Comparison of ENCODE assay signal across 18 cellular contexts in genomic region chr9:27430754-27431540, GRCh38.
A peak's percentile ranks its signal among the peaks of the same experiment; 100 is the strongest.
DNase-seq lines count a peak whose midpoint lies in the region; ATAC-seq and TF ChIP-seq lines count a peak whose summit lies in the region.
"Had no signal": no experiment of that assay in that cellular context is flagged by ENCODE, and none has a peak within 500 bp of the region (broad histone marks: within the 10 kb centered on the region; RNA-seq: fewer than 3 reads in every experiment).

No MANE protein-coding gene starts in this region.

- H3K4me3 ChIP-seq in breast epithelium, result no peak overlapping the region
- no peak overlapping the region for H3K4me3 ChIP-seq in gastroesophageal sphincter
- no peak overlapping the region for H3K4me3 ChIP-seq in prostate gland
- no peak overlapping the region for H3K4me3 ChIP-seq in vagina
- H3K4me3 ChIP-seq: K562, lung had no signal

- TF ChIP-seq CTCF in breast epithelium (IDR thresholded peaks at IDR 0.05) (no peak), MCF 10A (IDR thresholded peaks at IDR 0.05; ENCODE audit: unreplicated experiment) (no peak), gastroesophageal sphincter (IDR thresholded peaks at IDR 0.05) (no peak), prostate gland (IDR thresholded peaks at IDR 0.05) (no peak), vagina (IDR thresholded peaks at IDR 0.05) (no peak)

- H3K36me3 Mint-ChIP-seq in MCF 10A (ENCODE audit: insufficient read depth, unreplicated experiment), result no peaks in the 10 kb centered on the region
- no peaks in the 10 kb centered on the region for H3K36me3 Mint-ChIP-seq in T-helper 17 cell (ENCODE audit: low read depth)

- H3K36me3 ChIP-seq in breast epithelium, result no peaks in the 10 kb centered on the region
- no peaks in the 10 kb centered on the region for H3K36me3 ChIP-seq in gastroesophageal sphincter
- H3K36me3 ChIP-seq in prostate gland, result no peaks in the 10 kb centered on the region
- H3K36me3 ChIP-seq in vagina, result no peaks in the 10 kb centered on the region

- CTCF ChIA-PET in MCF 10A (lab: Yijun Ruan, JAX), result interaction anchor here (0.6 to 1.6 kb wide), 3 partner anchors 30 to 1586 kb away, joined by 3 to 8 read pairs (median 3); partner anchors contain the start of gene MOB3B

- intact Hi-C loops in breast epithelium (cut with DNase I; ENCODE audit: low total_unique reads) (no loop called here), MCF 10A (cut with micrococcal nuclease) (no loop called here), prostate gland (cut with DNase I) (no loop called here), vagina (cut with DNase I) (no loop called here)

- H3K27me3 ChIP-seq in breast epithelium, result no peaks in the 10 kb centered on the region
- no peaks in the 10 kb centered on the region for H3K27me3 ChIP-seq in gastroesophageal sphincter
- H3K27me3 ChIP-seq in prostate gland (replicated peaks; ENCODE audit: insufficient read depth), result no peaks in the 10 kb centered on the region
- H3K27me3 ChIP-seq in vagina, result no peaks in the 10 kb centered on the region

- no peaks in the 10 kb centered on the region for H3K27me3 Mint-ChIP-seq in MCF 10A (ENCODE audit: insufficient read depth, unreplicated experiment)
- peaks cover 5% of the 10 kb centered on the region for H3K27me3 Mint-ChIP-seq in T-helper 17 cell

- no peak for TF ChIP-seq EP300 in gastroesophageal sphincter (IDR thresholded peaks at IDR 0.05)

- no TSS peak for BruUV-seq in MCF 10A (replicated peaks; lab: Mats Ljungman, UMichigan)

- 66 to 74% methylated on average over 5 of the region's 5 CpGs for WGBS in gastroesophageal sphincter (ENCODE audit: low coverage in 1 of 2), 2 donors
- 27% methylated on average over 5 of the region's 5 CpGs for WGBS in prostate gland

- DNase-seq in breast epithelium (ENCODE audit: low spot score in 2 of 2) (no peak), MCF 10A (ENCODE audit: unreplicated experiment) (no peak), prostate gland (ENCODE audit: low spot score) (no peak), vagina (ENCODE audit: extremely low spot score in 2 of 2) (no peak), HuH-7 (ENCODE audit: low spot score) (no peak), G401 (ENCODE audit: low spot score) (no peak), T-helper 17 cell (no peak)
- DNase-seq: activated CD4-positive, CD25-positive, alpha-beta regulatory T cell; activated naive CD4-positive, alpha-beta T cell; HFFc6; NCI-H1105; NCI-H446; RPMI8226; stimulated activated naive CD4-positive, alpha-beta T cell had no signal

- no peak overlapping the region for H3K27ac Mint-ChIP-seq in MCF 10A (ENCODE audit: low read depth, unreplicated experiment)
- H3K27ac Mint-ChIP-seq in T-helper 17 cell, result no peak overlapping the region
- H3K27ac Mint-ChIP-seq: HFFc6; T-helper 1 cell treated with Interleukin-12 subunit alpha and Interleukin-12 subunit beta and Interleukin-4 antibody, amounts not matched to agents 30 μg/mL and 1 μg/mL, for 36 hours had no signal

- H3K4me3 Mint-ChIP-seq in MCF 10A (ENCODE audit: unreplicated experiment), result no peak overlapping the region
- H3K4me3 Mint-ChIP-seq in T-helper 17 cell, result no peak overlapping the region
- H3K4me3 Mint-ChIP-seq: HFFc6; T-helper 1 cell treated with Interleukin-12 subunit alpha and Interleukin-12 subunit beta and Interleukin-4 antibody, amounts not matched to agents 30 μg/mL and 1 μg/mL, for 36 hours had no signal

- POLR2A ChIA-PET in MCF 10A (lab: Yijun Ruan, JAX), result interaction anchor here (1.0 kb wide), 1 partner anchor 108 kb away, joined by 6 read pairs; no protein-coding TSS in a partner anchor

- TF ChIP-seq POLR2A in breast epithelium (IDR thresholded peaks at IDR 0.05) (no peak), gastroesophageal sphincter (IDR thresholded peaks at IDR 0.05) (no peak), prostate gland (IDR thresholded peaks at IDR 0.05) (no peak), vagina (IDR thresholded peaks at IDR 0.05) (no peak)

- H3K4me1 ChIP-seq in breast epithelium (peaks cover 6 to 29% of the 10 kb centered on the region in 2 donors), gastroesophageal sphincter (peaks cover 5 to 48% (median 19%) of the 10 kb centered on the region in 3 donors), prostate gland (replicated peaks) (no peaks in the 10 kb centered on the region), vagina (peaks cover 84% of the 10 kb centered on the region)

- in situ Hi-C loops in G401 (cut with HindIII; ENCODE audit: low sequenced_read_pairs), result no loop called here

- H3K4me1 Mint-ChIP-seq in MCF 10A (ENCODE audit: insufficient read depth, unreplicated experiment) (peaks cover 37% of the 10 kb centered on the region), T-helper 17 cell (peaks cover 4% of the 10 kb centered on the region)

- H3K9me3 ChIP-seq in breast epithelium (no peaks in the 10 kb centered on the region), gastroesophageal sphincter (no peaks in the 10 kb centered on the region), prostate gland (no peaks in the 10 kb centered on the region), vagina (no peaks in the 10 kb centered on the region), T-helper 17 cell (ENCODE audit: control insufficient read depth, low read length, poor library complexity, severe bottlenecking) (no peaks in the 10 kb centered on the region)

- H3K27ac ChIP-seq in breast epithelium (peak overlapping the region; percentile 79 to 89), gastroesophageal sphincter (peak overlapping the region; percentile 16 to 61 (median 52)), prostate gland (peak overlapping the region; percentile 56 to 60), vagina (peak overlapping the region; percentile 68)

- peaks cover 7% of the 10 kb centered on the region for H3K9me3 Mint-ChIP-seq in MCF 10A (ENCODE audit: unreplicated experiment)
- H3K9me3 Mint-ChIP-seq: HFFc6; T-helper 1 cell treated with Interleukin-12 subunit alpha and Interleukin-12 subunit beta and Interleukin-4 antibody, amounts not matched to agents 30 μg/mL and 1 μg/mL, for 36 hours had no signal

- ATAC-seq in gastroesophageal sphincter (peak; percentile 11), T-helper 17 cell (no peak)
- ATAC-seq: K562 had no signal
